In genomic region chr12:27319394-27319793, GRCh38 we compare ENCODE assay signal across 18 cellular contexts. TPM values are rescaled to one million over a fixed set of nuclear protein-coding genes. Genes with fewer than 3 reads are reported as not detected.
A peak's percentile ranks its signal among the peaks of the same experiment; 100 is the strongest.
DNase-seq lines count a peak whose midpoint lies in the region; ATAC-seq and TF ChIP-seq lines count a peak whose summit lies in the region.
"Had no signal": no experiment of that assay in that cellular context is flagged by ENCODE, and none has a peak within 500 bp of the region (broad histone marks: within the 10 kb centered on the region; RNA-seq: fewer than 3 reads in every experiment).

No MANE protein-coding gene starts in this region.

- intact Hi-C loops in head of caudate nucleus (cut with DNase I): no loop called here

- no peaks in the 10 kb centered on the region for H3K27me3 Mint-ChIP-seq in chondrocyte (ENCODE audit: low read depth)
- H3K27me3 Mint-ChIP-seq: activated naive CD8-positive, alpha-beta T cell treated with anti-CD3 and anti-CD28 coated beads, Interleukin-2, amount 10 ng/mL, durations not matched to agents 7 days and 5 days; B cell; IgD-negative memory B cell had no signal

- peaks cover 37% of the 10 kb centered on the region for H3K4me1 Mint-ChIP-seq in chondrocyte (ENCODE audit: low read depth)
- H3K4me1 Mint-ChIP-seq: B cell had no signal

- no peak overlapping the region for H3K4me3 Mint-ChIP-seq in chondrocyte (ENCODE audit: unreplicated experiment)
- H3K4me3 Mint-ChIP-seq: activated naive CD8-positive, alpha-beta T cell treated with anti-CD3 and anti-CD28 coated beads, Interleukin-2, amount 10 ng/mL, durations not matched to agents 7 days and 5 days; B cell had no signal

- peak; percentile 84 for DNase-seq in AG10803 (ENCODE audit: low read depth)
- peak; percentile 61 for DNase-seq in LHCN-M2 (ENCODE audit: low read depth)
- no peak for DNase-seq in chondrocyte (ENCODE audit: low spot score)
- peak; percentile 2 for DNase-seq in kidney glomerular epithelial cell (lab: John Stamatoyannopoulos, UW)
- DNase-seq in head of caudate nucleus: no peak
- DNase-seq in NCI-H510A (lab: John Stamatoyannopoulos, UW): no peak
- DNase-seq: activated naive CD8-positive, alpha-beta T cell treated with anti-CD3 and anti-CD28 coated beads, Interleukin-2, amount 10 ng/mL, durations not matched to agents 7 days and 5 days; glutamatergic neuron; NCI-H146; NCI-H69; occipital lobe; SHP77 treated with DMSO at 0.1 percent for 48 hours; stimulated activated CD4-positive, alpha-beta T cell treated with anti-CD3 and anti-CD28 coated beads, Interleukin-15, amount 100 ng/mL, for 24 hours had no signal

- H3K4me3 ChIP-seq in AG10803 (ENCODE audit: low read length): no peak overlapping the region
- H3K4me3 ChIP-seq: lung had no signal

- no peak for ATAC-seq in HG02981 (IDR thresholded peaks at IDR 0.05; ENCODE audit: unreplicated experiment)
- no peak for ATAC-seq in GM21528 (IDR thresholded peaks at IDR 0.05; ENCODE audit: low FRiP score, unreplicated experiment)

- no peaks in the 10 kb centered on the region for H3K9me3 Mint-ChIP-seq in chondrocyte (ENCODE audit: low read depth)
- H3K9me3 Mint-ChIP-seq: activated naive CD8-positive, alpha-beta T cell treated with anti-CD3 and anti-CD28 coated beads, Interleukin-2, amount 10 ng/mL, durations not matched to agents 7 days and 5 days; IgD-negative memory B cell had no signal

- peaks cover 35% of the 10 kb centered on the region for H3K36me3 Mint-ChIP-seq in chondrocyte (ENCODE audit: low read depth)
- H3K36me3 Mint-ChIP-seq: IgD-negative memory B cell had no signal

- no peak for TF ChIP-seq CTCF in AG10803 (conservative IDR thresholded peaks at IDR 0.05; ENCODE audit: low read length)
- TF ChIP-seq CTCF in chondrocyte (IDR thresholded peaks at IDR 0.05): no peak

- peak overlapping the region; percentile 74 for H3K27ac Mint-ChIP-seq in chondrocyte (ENCODE audit: unreplicated experiment)
- H3K27ac Mint-ChIP-seq: activated naive CD8-positive, alpha-beta T cell treated with anti-CD3 and anti-CD28 coated beads, Interleukin-2, amount 10 ng/mL, durations not matched to agents 7 days and 5 days; B cell; IgD-negative memory B cell had no signal

RNA-seq across cellular contexts. Expression of gene BMAL2, which starts 13.2 kb away (rescaled TPM):
- total RNA-seq in LHCN-M2 (2014; rRNA removed) (21.3 and 25.1 TPM in 2 replicates), chondrocyte (9.0 to 12.0 TPM (median 11.6 TPM) in 3 replicates)
- 5.8 TPM for polyA plus RNA-seq in LHCN-M2 (2012)

Comparison
In these comparisons a context has a peak if more than half of its experiments do, and no peak if none do; other contexts are left out.
1. DNase-seq: peak in AG10803 (single experiment), LHCN-M2 (single experiment) and kidney glomerular epithelial cell (single experiment); none in chondrocyte (single experiment), head of caudate nucleus (0 of 42) and NCI-H510A (single experiment).